ENCODE assay signal across 14 cellular contexts in the genomic region with DNA sequence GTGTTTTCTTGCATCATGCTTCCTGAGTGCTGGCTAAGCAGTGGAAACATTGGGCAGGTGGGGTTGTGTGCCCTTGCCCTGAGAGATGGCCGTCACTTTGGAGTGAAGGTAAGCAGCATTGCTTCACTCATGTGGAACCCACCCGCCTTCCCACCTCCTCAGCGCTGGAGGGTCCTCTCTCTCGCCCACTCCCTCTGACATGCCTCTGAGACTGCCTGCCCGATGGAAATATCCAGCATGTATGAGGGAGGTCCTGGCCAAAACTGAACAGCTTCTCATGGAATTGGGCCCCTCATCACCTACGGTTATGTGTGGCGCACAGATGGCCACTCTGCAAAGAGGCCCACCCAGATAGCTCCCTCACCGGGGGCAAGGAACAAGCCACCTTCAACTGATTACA. TPM values are rescaled to one million over a fixed set of nuclear protein-coding genes. Genes with fewer than 3 reads are reported as not detected.
A peak's percentile ranks its signal among the peaks of the same experiment; 100 is the strongest.
DNase-seq lines count a peak whose midpoint lies in the region; ATAC-seq and TF ChIP-seq lines count a peak whose summit lies in the region.
"Had no signal": no experiment of that assay in that cellular context is flagged by ENCODE, and none has a peak within 500 bp of the region (broad histone marks: within the 10 kb centered on the region; RNA-seq: fewer than 3 reads in every experiment).

No MANE protein-coding gene starts in this region.

- H3K36me3 ChIP-seq in Caco-2 (ENCODE audit: control insufficient read depth, insufficient read depth, low read length) (no peaks in the 10 kb centered on the region), psoas muscle (ENCODE audit: insufficient read depth in 1 of 2, low read depth in 1 of 2) (no peaks in the 10 kb centered on the region), upper lobe of right lung (no peaks in the 10 kb centered on the region)
- H3K36me3 ChIP-seq: adrenal gland, colonic mucosa had no signal

- H3K9me3 ChIP-seq in Caco-2 (peaks cover 8% of the 10 kb centered on the region; the same call in 1 of the 2 replicates), psoas muscle (peaks cover 8% of the 10 kb centered on the region), upper lobe of right lung (no peaks in the 10 kb centered on the region)
- H3K9me3 ChIP-seq: adrenal gland, colonic mucosa had no signal

- ATAC-seq in psoas muscle (no peak), GM18873 (IDR thresholded peaks at IDR 0.05; ENCODE audit: low FRiP score, unreplicated experiment) (no peak), upper lobe of right lung (no peak)

- H3K27me3 Mint-ChIP-seq in activated CD4-positive, alpha-beta T cell treated with anti-CD3 and anti-CD28 coated beads, Interleukin-2, amount 10 ng/mL, durations not matched to agents 24 days and 14 days, result no peaks in the 10 kb centered on the region
- no peaks in the 10 kb centered on the region for H3K27me3 Mint-ChIP-seq in Caco-2 (ENCODE audit: insufficient read depth, unreplicated experiment)
- H3K27me3 Mint-ChIP-seq in activated T-helper 2 cell treated with anti-CD3 and anti-CD28 coated beads, Interferon-gamma antibody, Interleukin-2, Interleukin-4, amounts not matched to agents 10 μg/mL and 5 μg/mL and 100 μg/mL, durations not matched to agents 14 hours and 24 hours and 36 hours (ENCODE audit: low read depth), result no peaks in the 10 kb centered on the region

- peaks cover 71% of the 10 kb centered on the region for H3K36me3 Mint-ChIP-seq in activated CD4-positive, alpha-beta T cell treated with anti-CD3 and anti-CD28 coated beads, Interleukin-2, amount 10 ng/mL, durations not matched to agents 24 days and 14 days (ENCODE audit: low read depth)
- H3K36me3 Mint-ChIP-seq in Caco-2 (ENCODE audit: insufficient read depth, unreplicated experiment), result peaks cover 12% of the 10 kb centered on the region
- peaks cover 67% of the 10 kb centered on the region for H3K36me3 Mint-ChIP-seq in activated T-helper 2 cell treated with anti-CD3 and anti-CD28 coated beads, Interferon-gamma antibody, Interleukin-2, Interleukin-4, amounts not matched to agents 10 μg/mL and 5 μg/mL and 100 μg/mL, durations not matched to agents 14 hours and 24 hours and 36 hours (ENCODE audit: low read depth)

- H3K27ac ChIP-seq in psoas muscle, result peak overlapping the region; percentile 90
- H3K27ac ChIP-seq in upper lobe of right lung, result no peak overlapping the region
- H3K27ac ChIP-seq: adrenal gland, colonic mucosa, epithelial cell of prostate had no signal

- 86 to 94% (median 88%) methylated on average over 8 of the region's 8 CpGs for WGBS in psoas muscle, 3 donors

- H3K4me3 Mint-ChIP-seq in activated CD4-positive, alpha-beta T cell treated with anti-CD3 and anti-CD28 coated beads, Interleukin-2, amount 10 ng/mL, durations not matched to agents 24 days and 14 days, result peak overlapping the region; percentile 62
- H3K4me3 Mint-ChIP-seq in Caco-2 (ENCODE audit: unreplicated experiment), result no peak overlapping the region
- H3K4me3 Mint-ChIP-seq in activated T-helper 2 cell treated with anti-CD3 and anti-CD28 coated beads, Interferon-gamma antibody, Interleukin-2, Interleukin-4, amounts not matched to agents 10 μg/mL and 5 μg/mL and 100 μg/mL, durations not matched to agents 14 hours and 24 hours and 36 hours (ENCODE audit: low read depth), result no peak overlapping the region

- CTCF ChIA-PET in Caco-2 (lab: Charles Lee), result no interaction called here

- intact Hi-C loops in activated CD4-positive, alpha-beta T cell treated with anti-CD3 and anti-CD28 coated beads, Interleukin-2, amount 10 ng/mL, durations not matched to agents 24 days and 14 days (cut with micrococcal nuclease), result loop anchor here (2.0 kb wide), 1 partner anchor 13 kb away; no protein-coding TSS in a partner anchor
- intact Hi-C loops in Caco-2 (cut with micrococcal nuclease; ENCODE audit: unreplicated experiment) (no loop called here), psoas muscle (cut with DNase I) (loop anchor here in 1 of 2 donors (5.0 kb wide), 1 partner anchor 43 kb away; no protein-coding TSS in a partner anchor), upper lobe of right lung (cut with DNase I) (no loop called here)
- intact Hi-C loops in activated T-helper 2 cell treated with anti-CD3 and anti-CD28 coated beads, Interferon-gamma antibody, Interleukin-2, Interleukin-4, amounts not matched to agents 10 μg/mL and 5 μg/mL and 100 μg/mL, durations not matched to agents 14 hours and 24 hours and 36 hours (cut with micrococcal nuclease), result no loop called here

- peak overlapping the region; percentile 99 for H3K27ac Mint-ChIP-seq in activated CD4-positive, alpha-beta T cell treated with anti-CD3 and anti-CD28 coated beads, Interleukin-2, amount 10 ng/mL, durations not matched to agents 24 days and 14 days
- H3K27ac Mint-ChIP-seq in Caco-2 (ENCODE audit: unreplicated experiment), result peak overlapping the region; percentile 72
- peak overlapping the region; percentile 86 for H3K27ac Mint-ChIP-seq in activated T-helper 2 cell treated with anti-CD3 and anti-CD28 coated beads, Interferon-gamma antibody, Interleukin-2, Interleukin-4, amounts not matched to agents 10 μg/mL and 5 μg/mL and 100 μg/mL, durations not matched to agents 14 hours and 24 hours and 36 hours

- BruUV-seq in Caco-2 (replicated peaks; lab: Mats Ljungman, UMichigan), result no TSS peak

- no peaks in the 10 kb centered on the region for H3K27me3 ChIP-seq in Caco-2 (replicated peaks; ENCODE audit: control insufficient read depth, insufficient read depth, low read length)
- no peaks in the 10 kb centered on the region for H3K27me3 ChIP-seq in psoas muscle (ENCODE audit: insufficient read depth in 3 of 3, low read length in 2 of 3)
- H3K27me3 ChIP-seq in upper lobe of right lung, result no peaks in the 10 kb centered on the region
- H3K27me3 ChIP-seq: adrenal gland, colonic mucosa had no signal

- H3K4me1 ChIP-seq in Caco-2 (peaks cover 57% of the 10 kb centered on the region), psoas muscle (peaks cover 74% of the 10 kb centered on the region), upper lobe of right lung (peaks cover 50% of the 10 kb centered on the region)

- TF ChIP-seq CTCF in Caco-2 (IDR thresholded peaks at IDR 0.05; ENCODE audit: insufficient read depth in 1 of 2, low read depth in 1 of 2, low read length in 1 of 2, severe bottlenecking in 1 of 2, unreplicated experiment in 1 of 2), result no peak
- no peak for TF ChIP-seq CTCF in psoas muscle (IDR thresholded peaks at IDR 0.05)
- no peak for TF ChIP-seq CTCF in upper lobe of right lung (IDR thresholded peaks at IDR 0.05)

- H3K9me3 Mint-ChIP-seq in activated CD4-positive, alpha-beta T cell treated with anti-CD3 and anti-CD28 coated beads, Interleukin-2, amount 10 ng/mL, durations not matched to agents 24 days and 14 days, result peaks cover 8% of the 10 kb centered on the region
- H3K9me3 Mint-ChIP-seq in Caco-2 (ENCODE audit: unreplicated experiment), result peaks cover 12% of the 10 kb centered on the region
- H3K9me3 Mint-ChIP-seq in activated T-helper 2 cell treated with anti-CD3 and anti-CD28 coated beads, Interferon-gamma antibody, Interleukin-2, Interleukin-4, amounts not matched to agents 10 μg/mL and 5 μg/mL and 100 μg/mL, durations not matched to agents 14 hours and 24 hours and 36 hours, result peaks cover 12% of the 10 kb centered on the region

- peaks cover 86% of the 10 kb centered on the region for H3K4me1 Mint-ChIP-seq in activated CD4-positive, alpha-beta T cell treated with anti-CD3 and anti-CD28 coated beads, Interleukin-2, amount 10 ng/mL, durations not matched to agents 24 days and 14 days
- H3K4me1 Mint-ChIP-seq in Caco-2 (ENCODE audit: low read depth, unreplicated experiment), result peaks cover 49% of the 10 kb centered on the region
- H3K4me1 Mint-ChIP-seq in activated T-helper 2 cell treated with anti-CD3 and anti-CD28 coated beads, Interferon-gamma antibody, Interleukin-2, Interleukin-4, amounts not matched to agents 10 μg/mL and 5 μg/mL and 100 μg/mL, durations not matched to agents 14 hours and 24 hours and 36 hours (ENCODE audit: low read depth), result peaks cover 79% of the 10 kb centered on the region

- POLR2A ChIA-PET in Caco-2 (lab: Charles Lee), result no interaction called here

- DNase-seq in activated CD4-positive, alpha-beta T cell treated with anti-CD3 and anti-CD28 coated beads, Interleukin-2, amount 10 ng/mL, durations not matched to agents 24 days and 14 days, result no peak
- no peak for DNase-seq in activated CD4-positive, alpha-beta T cell treated with anti-CD3 and anti-CD28 coated beads for 48 hours
- DNase-seq in Caco-2, result no peak
- no peak for DNase-seq in activated T-helper 2 cell treated with anti-CD3 and anti-CD28 coated beads, Interferon-gamma antibody, Interleukin-2, Interleukin-4, amounts not matched to agents 10 μg/mL and 5 μg/mL and 100 μg/mL, durations not matched to agents 14 hours and 24 hours and 36 hours (ENCODE audit: low spot score)
- DNase-seq in psoas muscle, result no peak
- DNase-seq in upper lobe of right lung, result no peak
- no peak for DNase-seq in NCI-H774 (lab: John Stamatoyannopoulos, UW)
- DNase-seq: adrenal gland, colonic mucosa, NCI-H526 treated with DMSO at 0.1 percent for 48 hours, RPMI8226, small intestine had no signal

- H3K4me3 ChIP-seq in Caco-2 (ENCODE audit: low read depth, low read length) (no peak overlapping the region), psoas muscle (no peak overlapping the region), upper lobe of right lung (no peak overlapping the region)
- H3K4me3 ChIP-seq: adrenal gland, colonic mucosa had no signal

RNA-seq across cellular contexts. Expression of a gene that starts 48.6 kb away (rescaled TPM):
- total RNA-seq in activated CD4-positive, alpha-beta T cell treated with anti-CD3 and anti-CD28 coated beads, Interleukin-2, amount 10 ng/mL, durations not matched to agents 24 days and 14 days, result 59.9 and 61.6 TPM in 2 replicates
- total RNA-seq in Caco-2 (2022) (51.5 and 54.8 TPM in 2 replicates), psoas muscle (10 to 100 TPM; 25.7 to 47.6 (median 44.0) TPM), upper lobe of right lung (31.6 TPM)
- 25.2 and 28.1 TPM in 2 replicates for total RNA-seq in activated T-helper 2 cell treated with anti-CD3 and anti-CD28 coated beads, Interferon-gamma antibody, Interleukin-2, Interleukin-4, amounts not matched to agents 10 μg/mL and 5 μg/mL and 100 μg/mL, durations not matched to agents 14 hours and 24 hours and 36 hours
- polyA plus RNA-seq in psoas muscle, result 10 to 100 TPM in 2 of 3 donors, 1 to 10 TPM in 1; 2.9 to 29.3 (median 20.3) TPM
